Comparison of ENCODE assay signal across 1 cellular context in genomic region chr4:102826105-102826889, GRCh38.
TF ChIP-seq lines count a peak whose summit lies in the region.

No MANE protein-coding gene starts in this region.

TF ChIP-seq in K562, 482 proteins besides CTCF, POLR2A, EP300 and RAD21 (continued from another document and continues in another):
- TF ChIP-seq NR0B1 (IDR thresholded peaks at IDR 0.05; ENCODE audit: partially characterized antibody) (no peak), NCOA6 (IDR thresholded peaks at IDR 0.05) (no peak), ZNF143 (CRISPR knock-in tag; IDR thresholded peaks at IDR 0.05) (no peak), HBP1 (CRISPR knock-in tag; IDR thresholded peaks at IDR 0.05) (0 out of 2 replicates have a peak, but pooled peaks have one; percentile 10), MLLT1 (IDR thresholded peaks at IDR 0.05) (peak; percentile 14 to 49; a peak in 3 of 4 replicates), RAD51 (IDR thresholded peaks at IDR 0.05; ENCODE audit: borderline replicate concordance, low read depth) (no peak), ZNF23 (CRISPR knock-in tag; IDR thresholded peaks at IDR 0.05) (no peak), ATF1 (CRISPR knock-in tag; IDR thresholded peaks at IDR 0.05) (no peak), ATF1 (tag; IDR thresholded peaks at IDR 0.05) (no peak), NCOA1 (IDR thresholded peaks at IDR 0.05; ENCODE audit: low read depth) (no peak; the same call in 1 of the 2 replicates), FOXM1 (IDR thresholded peaks at IDR 0.05; ENCODE audit: low read depth) (no peak), FOXM1 (CRISPR knock-in tag; IDR thresholded peaks at IDR 0.05; ENCODE audit: low read depth) (0 out of 2 replicates have a peak, but pooled peaks have one; percentile 13), ZNF140 (CRISPR knock-in tag; IDR thresholded peaks at IDR 0.05) (no peak), MGA (IDR thresholded peaks at IDR 0.05) (no peak), HIVEP1 (CRISPR knock-in tag; IDR thresholded peaks at IDR 0.05) (no peak), ZBTB26 (CRISPR knock-in tag; IDR thresholded peaks at IDR 0.05) (no peak), ZNF76 (CRISPR knock-in tag; IDR thresholded peaks at IDR 0.05; ENCODE audit: borderline replicate concordance) (no peak), GTF2F1 (IDR thresholded peaks at IDR 0.05; ENCODE audit: low read depth, low read length) (no peak), ZNF511 (CRISPR knock-in tag; IDR thresholded peaks at IDR 0.05) (no peak), RBM14 (IDR thresholded peaks at IDR 0.05; ENCODE audit: borderline replicate concordance, insufficient read depth, low read depth, low read length) (no peak), GTF2E2 (tag; IDR thresholded peaks at IDR 0.05) (no peak), NR2C2 (CRISPR knock-in tag; IDR thresholded peaks at IDR 0.05) (no peak), NR2C2 (tag; IDR thresholded peaks at IDR 0.05) (no peak)
- TF ChIP-seq, protein P1, sequence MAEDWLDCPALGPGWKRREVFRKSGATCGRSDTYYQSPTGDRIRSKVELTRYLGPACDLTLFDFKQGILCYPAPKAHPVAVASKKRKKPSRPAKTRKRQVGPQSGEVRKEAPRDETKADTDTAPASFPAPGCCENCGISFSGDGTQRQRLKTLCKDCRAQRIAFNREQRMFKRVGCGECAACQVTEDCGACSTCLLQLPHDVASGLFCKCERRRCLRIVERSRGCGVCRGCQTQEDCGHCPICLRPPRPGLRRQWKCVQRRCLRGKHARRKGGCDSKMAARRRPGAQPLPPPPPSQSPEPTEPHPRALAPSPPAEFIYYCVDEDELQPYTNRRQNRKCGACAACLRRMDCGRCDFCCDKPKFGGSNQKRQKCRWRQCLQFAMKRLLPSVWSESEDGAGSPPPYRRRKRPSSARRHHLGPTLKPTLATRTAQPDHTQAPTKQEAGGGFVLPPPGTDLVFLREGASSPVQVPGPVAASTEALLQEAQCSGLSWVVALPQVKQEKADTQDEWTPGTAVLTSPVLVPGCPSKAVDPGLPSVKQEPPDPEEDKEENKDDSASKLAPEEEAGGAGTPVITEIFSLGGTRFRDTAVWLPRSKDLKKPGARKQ (CRISPR knock-in tag; IDR thresholded peaks at IDR 0.05), result no peak
- TF ChIP-seq, protein P2, sequence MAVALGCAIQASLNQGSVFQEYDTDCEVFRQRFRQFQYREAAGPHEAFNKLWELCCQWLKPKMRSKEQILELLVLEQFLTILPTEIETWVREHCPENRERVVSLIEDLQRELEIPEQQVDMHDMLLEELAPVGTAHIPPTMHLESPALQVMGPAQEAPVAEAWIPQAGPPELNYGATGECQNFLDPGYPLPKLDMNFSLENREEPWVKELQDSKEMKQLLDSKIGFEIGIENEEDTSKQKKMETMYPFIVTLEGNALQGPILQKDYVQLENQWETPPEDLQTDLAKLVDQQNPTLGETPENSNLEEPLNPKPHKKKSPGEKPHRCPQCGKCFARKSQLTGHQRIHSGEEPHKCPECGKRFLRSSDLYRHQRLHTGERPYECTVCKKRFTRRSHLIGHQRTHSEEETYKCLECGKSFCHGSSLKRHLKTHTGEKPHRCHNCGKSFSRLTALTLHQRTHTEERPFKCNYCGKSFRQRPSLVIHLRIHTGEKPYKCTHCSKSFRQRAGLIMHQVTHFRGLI (CRISPR knock-in tag; IDR thresholded peaks at IDR 0.05), result no peak
- TF ChIP-seq, protein P3, sequence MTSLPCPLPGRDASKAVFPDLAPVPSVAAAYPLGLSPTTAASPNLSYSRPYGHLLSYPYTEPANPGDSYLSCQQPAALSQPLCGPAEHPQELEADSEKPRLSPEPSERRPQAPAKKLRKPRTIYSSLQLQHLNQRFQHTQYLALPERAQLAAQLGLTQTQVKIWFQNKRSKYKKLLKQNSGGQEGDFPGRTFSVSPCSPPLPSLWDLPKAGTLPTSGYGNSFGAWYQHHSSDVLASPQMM (CRISPR knock-in tag; IDR thresholded peaks at IDR 0.05), result no peak
- TF ChIP-seq, protein P4, sequence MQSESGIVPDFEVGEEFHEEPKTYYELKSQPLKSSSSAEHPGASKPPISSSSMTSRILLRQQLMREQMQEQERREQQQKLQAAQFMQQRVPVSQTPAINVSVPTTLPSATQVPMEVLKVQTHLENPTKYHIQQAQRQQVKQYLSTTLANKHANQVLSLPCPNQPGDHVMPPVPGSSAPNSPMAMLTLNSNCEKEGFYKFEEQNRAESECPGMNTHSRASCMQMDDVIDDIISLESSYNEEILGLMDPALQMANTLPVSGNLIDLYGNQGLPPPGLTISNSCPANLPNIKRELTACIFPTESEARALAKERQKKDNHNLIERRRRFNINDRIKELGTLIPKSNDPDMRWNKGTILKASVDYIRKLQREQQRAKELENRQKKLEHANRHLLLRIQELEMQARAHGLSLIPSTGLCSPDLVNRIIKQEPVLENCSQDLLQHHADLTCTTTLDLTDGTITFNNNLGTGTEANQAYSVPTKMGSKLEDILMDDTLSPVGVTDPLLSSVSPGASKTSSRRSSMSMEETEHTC (IDR thresholded peaks at IDR 0.05), result no peak
- TF ChIP-seq, protein P5, sequence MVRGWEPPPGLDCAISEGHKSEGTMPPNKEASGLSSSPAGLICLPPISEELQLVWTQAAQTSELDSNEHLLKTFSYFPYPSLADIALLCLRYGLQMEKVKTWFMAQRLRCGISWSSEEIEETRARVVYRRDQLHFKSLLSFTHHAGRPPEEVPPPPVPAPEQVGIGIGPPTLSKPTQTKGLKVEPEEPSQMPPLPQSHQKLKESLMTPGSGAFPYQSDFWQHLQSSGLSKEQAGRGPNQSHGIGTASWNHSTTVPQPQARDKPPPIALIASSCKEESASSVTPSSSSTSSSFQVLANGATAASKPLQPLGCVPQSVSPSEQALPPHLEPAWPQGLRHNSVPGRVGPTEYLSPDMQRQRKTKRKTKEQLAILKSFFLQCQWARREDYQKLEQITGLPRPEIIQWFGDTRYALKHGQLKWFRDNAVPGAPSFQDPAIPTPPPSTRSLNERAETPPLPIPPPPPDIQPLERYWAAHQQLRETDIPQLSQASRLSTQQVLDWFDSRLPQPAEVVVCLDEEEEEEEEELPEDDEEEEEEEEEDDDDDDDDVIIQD (CRISPR knock-in tag; IDR thresholded peaks at IDR 0.05), result no peak
